24 cellular contexts compared by ENCODE assay signal in genomic region chr11:102829671-102830070, GRCh38. TPM values are rescaled to one million over a fixed set of nuclear protein-coding genes. Genes with fewer than 3 reads are reported as not detected.
A peak's percentile ranks its signal among the peaks of the same experiment; 100 is the strongest.
DNase-seq lines count a peak whose midpoint lies in the region; ATAC-seq and TF ChIP-seq lines count a peak whose summit lies in the region.
"Had no signal": no experiment of that assay in that cellular context is flagged by ENCODE, and none has a peak within 500 bp of the region (broad histone marks: within the 10 kb centered on the region; RNA-seq: fewer than 3 reads in every experiment).

No MANE protein-coding gene starts in this region.

- peaks cover 22% of the 10 kb centered on the region for H3K4me1 ChIP-seq in foreskin keratinocyte
- H3K4me1 ChIP-seq: BE2C, SJCRH30 had no signal

- H3K27me3 ChIP-seq in WERI-Rb-1 (ENCODE audit: insufficient read depth, low read depth, severe bottlenecking) (no peaks in the 10 kb centered on the region), foreskin keratinocyte (no peaks in the 10 kb centered on the region)
- H3K27me3 ChIP-seq: SJCRH30 had no signal

- TF ChIP-seq CTCF in WERI-Rb-1 (IDR thresholded peaks at IDR 0.05; ENCODE audit: low read depth, low read length) (no peak), foreskin keratinocyte (conservative IDR thresholded peaks at IDR 0.05) (no peak)

- no peaks in the 10 kb centered on the region for H3K36me3 ChIP-seq in WERI-Rb-1
- H3K36me3 ChIP-seq: BE2C, SJCRH30 had no signal

- H3K4me3 ChIP-seq in WERI-Rb-1 (ENCODE audit: low read depth, low read length), result no peak overlapping the region
- H3K4me3 ChIP-seq: GM23248, SJCRH30 had no signal

- H3K9me3 ChIP-seq in WERI-Rb-1 (ENCODE audit: severe bottlenecking), result peaks cover 2% of the 10 kb centered on the region
- H3K9me3 ChIP-seq: BE2C, SJCRH30 had no signal

- H3K27ac ChIP-seq in WERI-Rb-1 (peak overlapping the region; percentile 7; the same call in 1 of the 2 replicates), foreskin keratinocyte (no peak overlapping the region)
- H3K27ac ChIP-seq: GM23248, RWPE1, SJCRH30 had no signal

- DNase-seq in NCI-H1417 (lab: John Stamatoyannopoulos, UW), result peak in 2 of 3 experiments; percentile 25 to 48
- no peak for DNase-seq in NCI-H1417 treated with DMSO at 0.1 percent for 48 hours (lab: John Stamatoyannopoulos, UW)
- DNase-seq in Kasumi-1 (lab: John Stamatoyannopoulos, UW), result peak; percentile 4 to 5
- no peak for DNase-seq in WERI-Rb-1
- peak; percentile 55 to 62 for DNase-seq in foreskin keratinocyte
- no peak for DNase-seq in NCI-H510A (lab: John Stamatoyannopoulos, UW)
- DNase-seq: 8988T; BE2C; CD4-positive, CD25-positive, alpha-beta regulatory T cell; COR-L47; DMS 273 treated with DMSO at 0.1 percent for 48 hours; DND-41; NCI-H187; NCI-H2171; NCI-H526 treated with DMSO at 0.1 percent for 48 hours; PC-3; SJCRH30 had no signal

- peak; percentile 64 for ATAC-seq in foreskin keratinocyte
- ATAC-seq in GM18868 (IDR thresholded peaks at IDR 0.05; ENCODE audit: unreplicated experiment), result no peak
- no peak for ATAC-seq in GM19351 (IDR thresholded peaks at IDR 0.05; ENCODE audit: unreplicated experiment)
- ATAC-seq: HCT116, PC-3 had no signal

RNA-seq across cellular contexts. Expression of gene MMP3, which starts 13.7 kb away (rescaled TPM):
- 0.10 and 0.21 TPM in 2 replicates for total RNA-seq in foreskin keratinocyte
- 0.15 and 0.16 TPM in 2 replicates for polyA plus RNA-seq in foreskin keratinocyte
- total RNA-seq: CD4-positive, CD25-positive, alpha-beta regulatory T cell; G401; PC-3 had no signal
- polyA plus RNA-seq: CD4-positive, CD25-positive, alpha-beta regulatory T cell had no signal

RNA-seq across cellular contexts. Expression of gene MMP1, which starts 31.7 kb away (rescaled TPM):
- total RNA-seq in foreskin keratinocyte, result 34.4 and 62.3 TPM in 2 replicates
- polyA plus RNA-seq in foreskin keratinocyte, result 27.8 and 43.4 TPM in 2 replicates
- total RNA-seq: CD4-positive, CD25-positive, alpha-beta regulatory T cell; SJCRH30 had no signal
- polyA plus RNA-seq: CD4-positive, CD25-positive, alpha-beta regulatory T cell had no signal

RNA-seq across cellular contexts. Expression of gene MMP12, which starts 45.1 kb away (rescaled TPM):
- not detected in 2 replicates for total RNA-seq in foreskin keratinocyte
- not detected in 2 replicates for polyA plus RNA-seq in foreskin keratinocyte
- total RNA-seq: CD4-positive, CD25-positive, alpha-beta regulatory T cell; G401; LHCN-M2; PC-3; SJCRH30 had no signal
- polyA plus RNA-seq: CD4-positive, CD25-positive, alpha-beta regulatory T cell had no signal

RNA-seq across cellular contexts. Expression of gene MMP10, which starts 49.2 kb away (rescaled TPM):
- total RNA-seq in foreskin keratinocyte, result 1.7 and 5.2 TPM in 2 replicates
- 1.8 and 4.4 TPM in 2 replicates for polyA plus RNA-seq in foreskin keratinocyte
- total RNA-seq: CD4-positive, CD25-positive, alpha-beta regulatory T cell; LHCN-M2; SJCRH30 had no signal
- polyA plus RNA-seq: CD4-positive, CD25-positive, alpha-beta regulatory T cell had no signal

Comparison
In these comparisons a context has a peak if more than half of its experiments do, and no peak if none do; other contexts are left out.
1. DNase-seq: peak in NCI-H1417 (2 of 3), Kasumi-1 (2 of 2) and foreskin keratinocyte (2 of 2); none in NCI-H1417 treated with DMSO at 0.1 percent for 48 hours (single experiment), WERI-Rb-1 (single experiment) and NCI-H510A (single experiment).